8 cellular contexts compared by ENCODE assay signal in the genomic region with DNA sequence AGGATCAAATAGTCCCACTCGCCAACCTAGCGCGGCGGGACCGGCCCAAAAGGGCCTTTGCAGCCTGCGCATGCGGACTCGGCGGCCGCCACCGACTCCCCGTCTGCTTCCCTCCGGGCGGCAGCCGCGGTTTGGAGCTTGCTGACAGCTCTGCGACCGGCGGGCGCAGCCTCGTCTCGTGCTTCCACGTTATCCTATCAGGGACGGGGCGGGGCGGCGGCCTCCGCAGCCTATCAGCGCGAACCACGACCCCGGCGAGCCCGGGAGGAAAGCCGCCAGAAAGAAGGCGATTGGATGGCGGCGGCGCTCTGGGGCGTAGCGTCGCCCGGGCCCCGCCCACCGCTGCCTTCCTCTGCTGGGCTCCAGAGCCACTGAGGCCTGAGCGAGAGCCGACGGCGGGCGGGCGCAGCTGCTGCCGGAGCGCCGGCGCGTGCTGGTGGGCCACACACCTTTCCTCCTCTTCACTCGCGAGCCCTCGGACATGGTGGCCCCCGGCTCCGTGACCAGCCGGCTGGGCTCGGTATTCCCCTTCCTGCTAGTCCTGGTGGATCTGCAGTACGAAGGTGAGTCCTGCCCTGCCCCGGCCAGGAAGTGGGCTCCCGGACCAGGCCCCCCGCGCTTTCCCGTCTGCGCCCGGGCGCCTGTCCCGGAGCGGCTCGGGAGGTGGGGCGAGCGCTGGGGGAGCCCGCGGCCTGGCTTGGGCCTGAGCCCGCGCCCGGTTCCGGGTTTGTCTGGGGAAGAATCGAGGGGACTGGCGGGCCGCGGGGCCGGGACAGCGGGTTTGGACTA. TPM values are rescaled to one million over a fixed set of nuclear protein-coding genes. Genes with fewer than 3 reads are reported as not detected.
DNase-seq lines count a peak whose midpoint lies in the region; ATAC-seq and FAIRE-seq lines count a peak whose summit lies in the region.

A gene with protein sequence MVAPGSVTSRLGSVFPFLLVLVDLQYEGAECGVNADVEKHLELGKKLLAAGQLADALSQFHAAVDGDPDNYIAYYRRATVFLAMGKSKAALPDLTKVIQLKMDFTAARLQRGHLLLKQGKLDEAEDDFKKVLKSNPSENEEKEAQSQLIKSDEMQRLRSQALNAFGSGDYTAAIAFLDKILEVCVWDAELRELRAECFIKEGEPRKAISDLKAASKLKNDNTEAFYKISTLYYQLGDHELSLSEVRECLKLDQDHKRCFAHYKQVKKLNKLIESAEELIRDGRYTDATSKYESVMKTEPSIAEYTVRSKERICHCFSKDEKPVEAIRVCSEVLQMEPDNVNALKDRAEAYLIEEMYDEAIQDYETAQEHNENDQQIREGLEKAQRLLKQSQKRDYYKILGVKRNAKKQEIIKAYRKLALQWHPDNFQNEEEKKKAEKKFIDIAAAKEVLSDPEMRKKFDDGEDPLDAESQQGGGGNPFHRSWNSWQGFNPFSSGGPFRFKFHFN (plus strand): TSS at position 365 of the 789 bp plus-strand sequence. CDS start 117 bp downstream, at position 482.

- H3K4me3 Mint-ChIP-seq in activated T-cell treated with anti-CD3 and anti-CD28 coated beads, Interleukin-2, amount 50 U/mL, for 72 hours, result peak within 1 kb of the TSS; percentile 95 to 98

- peak; percentile 67 for FAIRE-seq in RCC 7860 (lab: Jason Lieb, UNC)

- H3K4me3 ChIP-seq in muscle layer of duodenum (ENCODE audit: low read depth in 1 of 2, low read length in 2 of 2), result peak within 1 kb of the TSS; percentile 86 to 94

- H3K27ac ChIP-seq in KOPT-K1 (ENCODE audit: low read depth, low read length, poor library complexity, severe bottlenecking) (peak within 1 kb of the TSS; percentile 82), muscle layer of duodenum (ENCODE audit: low read length) (peak within 1 kb of the TSS; percentile 96)

- ATAC-seq in GM21786 (IDR thresholded peaks at IDR 0.05; ENCODE audit: unreplicated experiment), result peak; percentile 92
- peak; percentile 96 for ATAC-seq in activated T-cell treated with anti-CD3 and anti-CD28 coated beads, Interleukin-2, amount 50 U/mL, for 72 hours (replicated peaks in 1 of 2)
- ATAC-seq in esophagus mucosa, result peak; percentile 100

- no peaks in the 10 kb centered on the region for H3K9me3 Mint-ChIP-seq in activated T-cell treated with anti-CD3 and anti-CD28 coated beads, Interleukin-2, amount 50 U/mL, for 72 hours

- DNase-seq in DMS79 (lab: John Stamatoyannopoulos, UW) (peak; percentile 99), RCC 7860 (ENCODE audit: low spot score) (peak; percentile 90)
- DNase-seq in activated T-cell treated with anti-CD3 and anti-CD28 coated beads, Interleukin-2, amount 50 U/mL, for 72 hours, result peak; percentile 98
- peak; percentile 95 to 98 for DNase-seq in stimulated activated CD8-positive, alpha-beta memory T cell treated with anti-CD3 and anti-CD28 coated beads, Interleukin-7, amount 100 ng/mL, for 4 hours (ENCODE audit: low read depth in 2 of 2)

- peaks cover 7 to 34% of the 10 kb centered on the region in 2 donors for H3K4me1 ChIP-seq in muscle layer of duodenum (ENCODE audit: control insufficient read depth in 1 of 2, insufficient read depth in 2 of 2, low read length in 2 of 2)

- H3K4me1 Mint-ChIP-seq in activated T-cell treated with anti-CD3 and anti-CD28 coated beads, Interleukin-2, amount 50 U/mL, for 72 hours (ENCODE audit: low read depth), result peaks cover 55% of the 10 kb centered on the region

- 0 out of 2 replicates have a peak, but pooled peaks cover 4% of the 10 kb centered on the region for H3K36me3 ChIP-seq in KOPT-K1 (ENCODE audit: insufficient read depth, low read length)
- peaks cover 0 to 9% of the 10 kb centered on the region in 2 donors for H3K36me3 ChIP-seq in muscle layer of duodenum (ENCODE audit: control insufficient read depth in 1 of 2, insufficient read depth in 2 of 2, low read length in 2 of 2)

- no peaks in the 10 kb centered on the region for H3K27me3 ChIP-seq in muscle layer of duodenum (ENCODE audit: low read depth, low read length)

- peaks cover 9 to 14% of the 10 kb centered on the region in 2 donors for H3K36me3 Mint-ChIP-seq in activated T-cell treated with anti-CD3 and anti-CD28 coated beads, Interleukin-2, amount 50 U/mL, for 72 hours (ENCODE audit: insufficient read depth in 2 of 2)

- no peaks in the 10 kb centered on the region for H3K27me3 Mint-ChIP-seq in activated T-cell treated with anti-CD3 and anti-CD28 coated beads, Interleukin-2, amount 50 U/mL, for 72 hours (ENCODE audit: low read depth)

- peak within 1 kb of the TSS; percentile 98 for H3K27ac Mint-ChIP-seq in activated T-cell treated with anti-CD3 and anti-CD28 coated beads, Interleukin-2, amount 50 U/mL, for 72 hours

- peaks cover 1% of the 10 kb centered on the region for H3K9me3 ChIP-seq in KOPT-K1 (ENCODE audit: insufficient read depth, low read length, poor library complexity, severe bottlenecking)
- peaks cover 0 to 2% of the 10 kb centered on the region in 2 donors for H3K9me3 ChIP-seq in muscle layer of duodenum (ENCODE audit: control insufficient read depth in 1 of 2, low read length in 2 of 2)

RNA-seq across cellular contexts. Expression of the gene that starts here (rescaled TPM):
- total RNA-seq in activated T-cell treated with anti-CD3 and anti-CD28 coated beads, Interleukin-2, amount 50 U/mL, for 72 hours, result 10 to 100 TPM; 22.3 to 24.9 TPM
- 19.6 TPM for total RNA-seq in esophagus mucosa

Comparison
In these comparisons a context has a peak if more than half of its experiments do, and no peak if none do; other contexts are left out.
1. Peak in every context shown above with its lines: DNase-seq, ATAC-seq, H3K4me3 ChIP-seq and H3K27ac ChIP-seq.